ENCODE assay signal across 8 cellular contexts in the genomic region with DNA sequence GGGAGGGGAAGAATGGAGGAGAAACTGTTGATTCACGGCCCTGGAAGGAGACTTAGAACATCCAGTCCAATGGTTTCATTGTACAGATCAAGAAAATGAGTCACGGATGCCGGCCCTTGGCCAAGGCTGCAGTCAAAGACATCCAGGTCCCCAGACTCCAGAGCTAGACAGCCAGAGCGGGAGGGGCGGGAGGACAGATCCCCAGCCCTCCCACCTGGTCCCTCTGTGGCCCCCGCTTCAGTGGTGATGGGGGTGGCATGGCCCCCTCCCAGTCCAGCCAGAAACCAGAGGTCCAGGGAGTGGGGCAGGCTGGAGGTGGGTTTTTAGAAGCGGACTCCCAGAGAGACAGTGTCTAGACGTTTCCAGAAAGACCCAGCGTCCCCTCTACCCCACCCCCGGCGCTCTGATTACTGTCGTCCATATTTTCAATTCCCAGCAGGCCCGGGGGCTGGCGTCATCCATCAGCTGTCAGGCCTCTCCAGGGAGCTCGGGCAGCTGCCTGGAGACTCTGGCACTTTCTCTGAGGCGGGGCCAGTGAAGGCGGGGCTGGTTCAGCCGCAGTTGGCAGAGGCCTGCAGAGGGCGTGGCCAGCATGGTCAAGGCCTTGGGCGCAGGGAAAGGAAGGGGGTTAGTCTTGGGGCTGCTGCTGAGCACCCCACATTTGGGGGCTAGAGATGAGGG. TPM values are rescaled to one million over a fixed set of nuclear protein-coding genes. Genes with fewer than 3 reads are reported as not detected.
A peak's percentile ranks its signal among the peaks of the same experiment; 100 is the strongest.
DNase-seq lines count a peak whose midpoint lies in the region; ATAC-seq, FAIRE-seq and TF ChIP-seq lines count a peak whose summit lies in the region.

No MANE protein-coding gene starts in this region.

- DNase-seq in A549 (ENCODE audit: low read depth in 1 of 2, low spot score in 1 of 2) (peak; percentile 83 to 96), HCEC 1CT (peak; percentile 96), NCI-H460 (ENCODE audit: extremely low read depth, low read depth) (peak; percentile 94), GM12878 (ENCODE audit: low read depth, low spot score) (no peak), hepatic stellate cell (ENCODE audit: low spot score) (peak; percentile 91), retina (peak; percentile 91)
- no peak for DNase-seq in effector CD4-positive, alpha-beta T cell

- no peaks in the 10 kb centered on the region for H4K20me1 ChIP-seq in GM12878 (ENCODE audit: control insufficient read depth, insufficient read depth)

- intact Hi-C loops in GM12878 (cut with micrococcal nuclease; ENCODE audit: unreplicated experiment), result no loop called here

- SMC1A ChIA-PET in GM12878 (lab: Charles Lee; ENCODE audit: uncharacterized antibody, unreplicated experiment), result interaction anchor here (2.2 to 2.6 kb wide), 2 partner anchors 20 to 23 kb away, joined by 11 to 16 read pairs; no protein-coding TSS in a partner anchor

- no peaks in the 10 kb centered on the region for H3K79me2 ChIP-seq in GM12878 (ENCODE audit: control insufficient read depth, insufficient read depth, low read length)

- H2AFZ ChIP-seq in GM12878 (ENCODE audit: control insufficient read depth, low read depth, low read length), result no peak overlapping the region

- POLR2A ChIA-PET in A549 (lab: Yijun Ruan, JAX) (interaction anchor here (0.6 to 1.6 kb wide), 10 partner anchors 9 to 116 kb away, joined by 3 to 20 read pairs (median 3); a partner anchor contains a TSS), GM12878 (lab: Charles Lee) (interaction anchor here (0.6 to 1.5 kb wide), 4 partner anchors 15 to 140 kb away, joined by 3 to 9 read pairs (median 4); no protein-coding TSS in a partner anchor)

- WGBS in A549 (ENCODE audit: missing lambda C conversion rate), result 5% methylated on average over 17 of the region's 20 CpGs
- WGBS in GM12878 (ENCODE audit: insufficient coverage, insufficient replicate concordance, low lambda C conversion rate, missing lambda C conversion rate), result 43% methylated on average over 19 of the region's 20 CpGs

- RAD21 ChIA-PET in GM12878 (lab: Charles Lee; ENCODE audit: unreplicated experiment), result interaction anchor here (1.1 to 1.5 kb wide), 2 partner anchors 19 to 21 kb away, joined by 3 to 6 read pairs; no protein-coding TSS in a partner anchor

- in situ Hi-C loops in GM12878 (cut with MboI), result no loop called here

- TF ChIP-seq EP300 in A549 (IDR thresholded peaks at IDR 0.05) (0 out of 5 replicates have a peak, but pooled peaks of 1 of the 2 experiments have one; percentile 19), GM12878 (IDR thresholded peaks at IDR 0.05; ENCODE audit: borderline replicate concordance in 1 of 2, control insufficient read depth in 1 of 2, low read depth in 2 of 2, low read length in 2 of 2) (no peak)

- ATAC-seq in A549, result peak; percentile 77 to 79
- peak; percentile 75 for ATAC-seq in GM12878
- ATAC-seq in GM21390 (IDR thresholded peaks at IDR 0.05; ENCODE audit: unreplicated experiment), result no peak

- no peak overlapping the region for H3K9ac ChIP-seq in GM12878 (ENCODE audit: control insufficient read depth, insufficient read depth, low read length)

- H3K9me3 ChIP-seq in A549 (no peaks in the 10 kb centered on the region), GM12878 (replicated peaks; ENCODE audit: control insufficient read depth, insufficient read depth, low read length) (no peaks in the 10 kb centered on the region)

- H3K36me3 ChIP-seq in GM12878 (ENCODE audit: control insufficient read depth in 2 of 2, insufficient read depth in 2 of 2, low read length in 1 of 2), result no peaks in the 10 kb centered on the region

- H3K4me3 ChIP-seq in A549 (peak overlapping the region; percentile 26; the same call in 2 of the 3 replicates), GM12878 (no peak overlapping the region)

- FAIRE-seq in A549 (lab: Jason Lieb, UNC), result no peak
- no peak for FAIRE-seq in GM12878 (lab: Jason Lieb, UNC)

- H3K27ac ChIP-seq in A549 (peak overlapping the region; percentile 92 to 97), GM12878 (ENCODE audit: control insufficient read depth, insufficient read depth) (no peak overlapping the region)

- CTCF ChIA-PET in A549 (lab: Yijun Ruan, JAX), result interaction anchor here (0.6 to 32.9 kb wide), 6 partner anchors 10 to 116 kb away, joined by 3 to 764 read pairs (median 4); a partner anchor contains a TSS
- CTCF ChIA-PET in GM12878 (lab: Yijun Ruan, JAX), result interaction anchor here (12.9 kb wide), 1 partner anchor 21 kb away, joined by 229 read pairs; no protein-coding TSS in a partner anchor

- no peaks in the 10 kb centered on the region for H3K27me3 ChIP-seq in GM12878 (replicated peaks in 1 of 2; ENCODE audit: control insufficient read depth in 2 of 2, insufficient read depth in 2 of 2, low read length in 1 of 2)

- H3K4me1 ChIP-seq in A549 (peaks cover 65% of the 10 kb centered on the region), GM12878 (ENCODE audit: control insufficient read depth, insufficient read depth, low read length) (peaks cover 6% of the 10 kb centered on the region)

- TF ChIP-seq POLR2A in A549 (IDR thresholded peaks at IDR 0.05; ENCODE audit: low read length) (peak; percentile 27; the same call in 1 of the 2 replicates), GM12878 (IDR thresholded peaks at IDR 0.05; ENCODE audit: low read depth, low read length) (no peak)

- H3K4me2 ChIP-seq in A549, result peak overlapping the region; percentile 76
- no peak overlapping the region for H3K4me2 ChIP-seq in GM12878 (ENCODE audit: control insufficient read depth, insufficient read depth)

- TF ChIP-seq CTCF in A549 (IDR thresholded peaks at IDR 0.05), result no peak
- peak in 2 of 3 experiments; percentile 10 to 15; a peak in 1 of 6 replicates for TF ChIP-seq CTCF in GM12878 (IDR thresholded peaks at IDR 0.05 in 2 of 3, conservative IDR thresholded peaks at IDR 0.05 in 1 of 3; ENCODE audit: control insufficient read depth in 2 of 3, extremely low read depth in 1 of 3, insufficient read depth in 1 of 3, low read depth in 3 of 3, low read length in 3 of 3)

- no TSS peak for BruUV-seq in GM12878 (replicated peaks; lab: Mats Ljungman, UMichigan)

- no peak for TF ChIP-seq RAD21 in A549 (conservative IDR thresholded peaks at IDR 0.05 in 1 of 2, IDR thresholded peaks at IDR 0.05 in 1 of 2)
- TF ChIP-seq RAD21 in GM12878 (IDR thresholded peaks at IDR 0.05; ENCODE audit: insufficient read depth, low read depth, low read length), result no peak

TF ChIP-seq in A549, 52 proteins besides CTCF, POLR2A, EP300 and RAD21 (continues in another document):
- TF ChIP-seq, protein P1, sequence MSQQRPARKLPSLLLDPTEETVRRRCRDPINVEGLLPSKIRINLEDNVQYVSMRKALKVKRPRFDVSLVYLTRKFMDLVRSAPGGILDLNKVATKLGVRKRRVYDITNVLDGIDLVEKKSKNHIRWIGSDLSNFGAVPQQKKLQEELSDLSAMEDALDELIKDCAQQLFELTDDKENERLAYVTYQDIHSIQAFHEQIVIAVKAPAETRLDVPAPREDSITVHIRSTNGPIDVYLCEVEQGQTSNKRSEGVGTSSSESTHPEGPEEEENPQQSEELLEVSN (IDR thresholded peaks at IDR 0.05; ENCODE audit: borderline replicate concordance, low read depth), result peak; percentile 72
- TF ChIP-seq GATA3 (IDR thresholded peaks at IDR 0.05; ENCODE audit: borderline replicate concordance), result peak; percentile 53; the same call in 1 of the 2 replicates
- TF ChIP-seq, protein P2, sequence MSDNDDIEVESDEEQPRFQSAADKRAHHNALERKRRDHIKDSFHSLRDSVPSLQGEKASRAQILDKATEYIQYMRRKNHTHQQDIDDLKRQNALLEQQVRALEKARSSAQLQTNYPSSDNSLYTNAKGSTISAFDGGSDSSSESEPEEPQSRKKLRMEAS (IDR thresholded peaks at IDR 0.05), result peak; percentile 91

TF ChIP-seq in GM12878, 131 proteins besides CTCF, POLR2A, EP300 and RAD21 (continues in another document):
- TF ChIP-seq MEF2B (IDR thresholded peaks at IDR 0.05; ENCODE audit: partially characterized antibody, poor library complexity, severe bottlenecking) (peak; percentile 69), SMARCA5 (IDR thresholded peaks at IDR 0.05) (no peak), NR2F1 (conservative IDR thresholded peaks at IDR 0.05) (0 out of 2 replicates have a peak, but pooled peaks have one; percentile 18), KLF5 (IDR thresholded peaks at IDR 0.05; ENCODE audit: partially characterized antibody) (no peak), ASH2L (IDR thresholded peaks at IDR 0.05; ENCODE audit: borderline replicate concordance, low read depth) (no peak), PAX5 (IDR thresholded peaks at IDR 0.05; ENCODE audit: borderline replicate concordance, low read depth, low read length) (no peak)

RNA-seq across cellular contexts. Expression of a gene that starts 8.0 kb away (rescaled TPM):
- polyA plus RNA-seq in A549 (2011; rRNA removed) (185 and 209 TPM in 2 replicates), A549 (2017; fragmentation: RNase III; extraction: RNeasy Plus Mini Kit Qiagen cat#74134 plus additional on column Dnase treatment) (547 to 666 TPM (median 620 TPM) in 3 replicates), GM12878 (2011; rRNA removed) (10.4 and 67.5 TPM in 2 replicates), GM12878 (2014; fragmentation: Illumina TruSeq; extraction: Trizol) (1.4 and 41.6 TPM in 2 replicates), GM12878 (2014; fragmentation: Nextera tagmentation; extraction: Ambion mirVana) (10 to 100 TPM; 13.7 to 56.5 TPM), GM12878 (2014; rRNA removed) (134 and 182 TPM in 2 replicates), GM12878 (2016; fragmentation: Nextera tagmentation; extraction: Ambion mirVana) (100 to 1,000 TPM; 279 to 297 TPM)
- 1,409 and 1,648 TPM in 2 replicates for polyA plus RNA-seq in A549 (2012; cell fraction: cytosol; rRNA removed)
- 1,259 and 1,748 TPM in 2 replicates for polyA plus RNA-seq in A549 (2012; cell fraction: nucleus; rRNA removed)
- polyA minus RNA-seq in A549 (2011; rRNA and poly(A)+ RNA removed), result 41.9 and 74.6 TPM in 2 replicates
- 24.9 and 26.3 TPM in 2 replicates for total RNA-seq in NCI-H460 (2014; rRNA removed; shearing (Covaris generic))
- 23.8 and 48.8 TPM in 2 replicates for polyA plus RNA-seq in NCI-H460 (2014; cell fraction: nucleus; rRNA removed)
- 21.2 and 22.1 TPM in 2 replicates for total RNA-seq in GM12878 (2013; cell fraction: nucleolus; rRNA removed)
- total RNA-seq in GM12878 (2014; rRNA removed) (31.9 and 47.8 TPM in 2 replicates), GM12878 (2014; rRNA removed; fragmentation: Illumina TruSeq; extraction: Trizol) (35.4 and 41.2 TPM in 2 replicates), GM12878 (2021) (181 and 189 TPM in 2 replicates)
- polyA plus RNA-seq in GM12878 (2011; ENCODE audit: low read depth), result 50.0 TPM
- polyA plus RNA-seq in GM12878 (2011; cell fraction: cytosol; rRNA removed), result 139 and 153 TPM in 2 replicates
- polyA plus RNA-seq in GM12878 (2011; cell fraction: nucleus; rRNA removed), result 127 and 155 TPM in 2 replicates
- polyA plus RNA-seq in GM12878 (2012), result 172 and 210 TPM in 2 replicates
- 15.6 and 24.8 TPM in 2 replicates for polyA minus RNA-seq in GM12878 (2011; rRNA and poly(A)+ RNA removed)
- polyA minus RNA-seq in GM12878 (2011; cell fraction: cytosol; rRNA and poly(A)+ RNA removed), result 42.6 and 53.3 TPM in 2 replicates
- 21.4 and 37.5 TPM in 2 replicates for polyA minus RNA-seq in GM12878 (2011; cell fraction: nucleus; rRNA and poly(A)+ RNA removed)

Comparison
In these comparisons a context has a peak if more than half of its experiments do, and no peak if none do; other contexts are left out.
1. DNase-seq: peak in A549 (2 of 2), HCEC 1CT (single experiment), NCI-H460 (single experiment), hepatic stellate cell (single experiment) and retina (single experiment); none in GM12878 (single experiment) and effector CD4-positive, alpha-beta T cell (single experiment).